ENCODE assay signal across 1 cellular context in the genomic region with DNA sequence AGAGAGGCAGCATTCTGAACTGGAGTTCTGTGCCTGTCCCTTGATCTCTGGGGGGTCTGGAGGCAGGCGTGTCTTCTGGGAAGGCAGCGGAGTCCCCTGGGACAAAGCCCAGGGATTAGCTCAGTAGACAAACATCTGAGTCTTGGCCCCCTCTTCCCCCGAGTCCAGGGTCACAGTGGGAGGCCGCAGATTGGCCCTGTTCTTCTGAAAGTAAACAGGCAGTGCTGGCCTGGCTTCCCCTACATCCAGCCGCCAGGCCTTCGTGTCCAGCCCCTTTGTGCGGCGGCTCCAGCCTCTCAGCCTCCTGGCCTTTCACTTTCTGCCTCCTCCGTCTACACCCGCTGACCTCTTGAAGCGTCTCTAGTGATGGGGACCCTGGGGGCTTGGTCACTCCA.
TF ChIP-seq lines count a peak whose summit lies in the region.

No MANE protein-coding gene starts in this region.

TF ChIP-seq in HepG2, 621 proteins besides CTCF, POLR2A, EP300 and RAD21 (continued from another document and continues in another):
- TF ChIP-seq IKZF5 (CRISPR knock-in tag; IDR thresholded peaks at IDR 0.05) (peak; percentile 80), SMAD9 (CRISPR knock-in tag; IDR thresholded peaks at IDR 0.05) (no peak), RARG (CRISPR knock-in tag; IDR thresholded peaks at IDR 0.05; ENCODE audit: low read depth) (no peak), JDP2 (CRISPR knock-in tag; IDR thresholded peaks at IDR 0.05; ENCODE audit: borderline replicate concordance) (no peak), STAG1 (CRISPR knock-in tag; IDR thresholded peaks at IDR 0.05) (no peak), SIX4 (CRISPR knock-in tag; IDR thresholded peaks at IDR 0.05) (no peak), STAT6 (CRISPR knock-in tag; IDR thresholded peaks at IDR 0.05; ENCODE audit: borderline replicate concordance) (no peak), ETV5 (CRISPR knock-in tag; IDR thresholded peaks at IDR 0.05; ENCODE audit: borderline replicate concordance) (peak; percentile 50; the same call in 1 of the 2 replicates), ZBTB7B (CRISPR knock-in tag; IDR thresholded peaks at IDR 0.05) (peak; percentile 96), PLSCR1 (CRISPR knock-in tag; IDR thresholded peaks at IDR 0.05; ENCODE audit: borderline replicate concordance) (no peak), AGO1 (IDR thresholded peaks at IDR 0.05; ENCODE audit: low read depth, low read length, poor library complexity, severe bottlenecking) (peak; percentile 38), ZNF841 (CRISPR knock-in tag; IDR thresholded peaks at IDR 0.05; ENCODE audit: borderline replicate concordance) (no peak), ZNF570 (CRISPR knock-in tag; IDR thresholded peaks at IDR 0.05; ENCODE audit: borderline replicate concordance) (no peak), ZBTB4 (CRISPR knock-in tag; IDR thresholded peaks at IDR 0.05; ENCODE audit: borderline replicate concordance) (0 out of 2 replicates have a peak, but pooled peaks have one; percentile 78), ZNF460 (CRISPR knock-in tag; IDR thresholded peaks at IDR 0.05; ENCODE audit: borderline replicate concordance) (peak; percentile 48; the same call in 1 of the 2 replicates), JUNB (CRISPR knock-in tag; IDR thresholded peaks at IDR 0.05; ENCODE audit: borderline replicate concordance) (no peak), ZNF143 (CRISPR knock-in tag; IDR thresholded peaks at IDR 0.05) (no peak), ZNF205 (CRISPR knock-in tag; IDR thresholded peaks at IDR 0.05) (no peak), TOPORS (CRISPR knock-in tag; IDR thresholded peaks at IDR 0.05) (no peak), ZNF33B (CRISPR knock-in tag; IDR thresholded peaks at IDR 0.05) (no peak), ZNF20 (CRISPR knock-in tag; IDR thresholded peaks at IDR 0.05) (no peak), POLR2AphosphoS2 (IDR thresholded peaks at IDR 0.05; ENCODE audit: low read depth, low read length) (no peak), ZNF878 (CRISPR knock-in tag; IDR thresholded peaks at IDR 0.05) (no peak; the same call in 1 of the 2 replicates), RORA (CRISPR knock-in tag; IDR thresholded peaks at IDR 0.05) (no peak), FOSL1 (CRISPR knock-in tag; IDR thresholded peaks at IDR 0.05; ENCODE audit: borderline replicate concordance) (no peak), RBM22 (optimal IDR thresholded peaks at IDR 0.05; ENCODE audit: low read length) (no peak), HINFP (CRISPR knock-in tag; IDR thresholded peaks at IDR 0.05; ENCODE audit: low read depth) (no peak), GPBP1L1 (CRISPR knock-in tag; IDR thresholded peaks at IDR 0.05) (no peak), MYC (CRISPR knock-in tag; IDR thresholded peaks at IDR 0.05; ENCODE audit: borderline replicate concordance) (peak; percentile 49; the same call in 1 of the 2 replicates), ZNF747 (CRISPR knock-in tag; IDR thresholded peaks at IDR 0.05; ENCODE audit: borderline replicate concordance) (0 out of 2 replicates have a peak, but pooled peaks have one; percentile 47), ZNF790 (CRISPR knock-in tag; IDR thresholded peaks at IDR 0.05; ENCODE audit: borderline replicate concordance) (no peak), ZSCAN12 (CRISPR knock-in tag; IDR thresholded peaks at IDR 0.05) (no peak), ZBTB7A (CRISPR knock-in tag; IDR thresholded peaks at IDR 0.05) (peak; percentile 88), ELF1 (CRISPR knock-in tag; IDR thresholded peaks at IDR 0.05) (no peak), NCOA5 (CRISPR knock-in tag; IDR thresholded peaks at IDR 0.05) (no peak), ZFP62 (CRISPR knock-in tag; IDR thresholded peaks at IDR 0.05) (no peak), ATF3 (CRISPR knock-in tag; IDR thresholded peaks at IDR 0.05) (0 out of 2 replicates have a peak, but pooled peaks have one; percentile 51), REXO4 (CRISPR knock-in tag; IDR thresholded peaks at IDR 0.05; ENCODE audit: borderline replicate concordance) (no peak), FOSL2 (CRISPR knock-in tag; IDR thresholded peaks at IDR 0.05) (peak; percentile 53), ZNF383 (CRISPR knock-in tag; IDR thresholded peaks at IDR 0.05; ENCODE audit: borderline replicate concordance) (no peak), ZBTB43 (CRISPR knock-in tag; conservative IDR thresholded peaks at IDR 0.05) (peak; percentile 86), FOXA3 (CRISPR knock-in tag; IDR thresholded peaks at IDR 0.05) (peak; percentile 96), ZNF10 (CRISPR knock-in tag; IDR thresholded peaks at IDR 0.05; ENCODE audit: borderline replicate concordance, low read depth) (no peak), BRD4 (CRISPR knock-in tag; IDR thresholded peaks at IDR 0.05) (no peak; the same call in 1 of the 2 replicates), SMARCE1 (IDR thresholded peaks at IDR 0.05; ENCODE audit: borderline replicate concordance) (no peak), ZNF781 (CRISPR knock-in tag; IDR thresholded peaks at IDR 0.05; ENCODE audit: borderline replicate concordance, not compliant biosample characterization) (no peak), ZNF354B (CRISPR knock-in tag; IDR thresholded peaks at IDR 0.05) (no peak), FOXP1 (IDR thresholded peaks at IDR 0.05) (no peak), FOXP1 (CRISPR knock-in tag; IDR thresholded peaks at IDR 0.05) (peak; percentile 75)
- TF ChIP-seq, protein P1, sequence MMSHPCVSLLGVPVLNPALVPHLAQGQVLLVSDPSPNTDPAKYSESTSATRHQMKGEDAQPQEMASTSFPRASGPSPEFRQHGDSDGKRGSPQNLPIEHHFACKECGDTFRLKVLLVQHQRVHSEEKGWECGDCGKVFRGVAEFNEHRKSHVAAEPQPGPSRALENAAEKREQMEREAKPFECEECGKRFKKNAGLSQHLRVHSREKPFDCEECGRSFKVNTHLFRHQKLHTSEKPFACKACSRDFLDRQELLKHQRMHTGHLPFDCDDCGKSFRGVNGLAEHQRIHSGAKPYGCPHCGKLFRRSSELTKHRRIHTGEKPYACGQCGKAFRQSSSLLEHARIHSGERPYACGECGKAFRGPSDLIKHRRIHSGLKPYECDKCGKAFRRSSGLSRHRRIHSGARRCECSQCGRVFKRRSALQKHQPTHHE (CRISPR knock-in tag; IDR thresholded peaks at IDR 0.05; ENCODE audit: borderline replicate concordance) = no peak
- TF ChIP-seq, protein P2, sequence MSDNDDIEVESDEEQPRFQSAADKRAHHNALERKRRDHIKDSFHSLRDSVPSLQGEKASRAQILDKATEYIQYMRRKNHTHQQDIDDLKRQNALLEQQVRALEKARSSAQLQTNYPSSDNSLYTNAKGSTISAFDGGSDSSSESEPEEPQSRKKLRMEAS (IDR thresholded peaks at IDR 0.05) = peak; percentile 58
- TF ChIP-seq, protein P3, sequence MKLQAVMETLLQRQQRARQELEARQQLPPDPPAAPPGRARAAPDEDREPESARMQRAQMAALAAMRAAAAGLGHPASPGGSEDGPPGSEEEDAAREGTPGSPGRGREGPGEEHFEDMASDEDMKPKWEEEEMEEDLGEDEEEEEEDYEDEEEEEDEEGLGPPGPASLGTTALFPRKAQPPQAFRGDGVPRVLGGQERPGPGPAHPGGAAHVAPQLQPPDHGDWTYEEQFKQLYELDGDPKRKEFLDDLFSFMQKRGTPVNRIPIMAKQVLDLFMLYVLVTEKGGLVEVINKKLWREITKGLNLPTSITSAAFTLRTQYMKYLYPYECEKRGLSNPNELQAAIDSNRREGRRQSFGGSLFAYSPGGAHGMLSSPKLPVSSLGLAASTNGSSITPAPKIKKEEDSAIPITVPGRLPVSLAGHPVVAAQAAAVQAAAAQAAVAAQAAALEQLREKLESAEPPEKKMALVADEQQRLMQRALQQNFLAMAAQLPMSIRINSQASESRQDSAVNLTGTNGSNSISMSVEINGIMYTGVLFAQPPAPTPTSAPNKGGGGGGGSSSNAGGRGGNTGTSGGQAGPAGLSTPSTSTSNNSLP (IDR thresholded peaks at IDR 0.05; ENCODE audit: low read depth, low read length) = no peak
